ENCODE assay signal across 12 cellular contexts in the genomic region with DNA sequence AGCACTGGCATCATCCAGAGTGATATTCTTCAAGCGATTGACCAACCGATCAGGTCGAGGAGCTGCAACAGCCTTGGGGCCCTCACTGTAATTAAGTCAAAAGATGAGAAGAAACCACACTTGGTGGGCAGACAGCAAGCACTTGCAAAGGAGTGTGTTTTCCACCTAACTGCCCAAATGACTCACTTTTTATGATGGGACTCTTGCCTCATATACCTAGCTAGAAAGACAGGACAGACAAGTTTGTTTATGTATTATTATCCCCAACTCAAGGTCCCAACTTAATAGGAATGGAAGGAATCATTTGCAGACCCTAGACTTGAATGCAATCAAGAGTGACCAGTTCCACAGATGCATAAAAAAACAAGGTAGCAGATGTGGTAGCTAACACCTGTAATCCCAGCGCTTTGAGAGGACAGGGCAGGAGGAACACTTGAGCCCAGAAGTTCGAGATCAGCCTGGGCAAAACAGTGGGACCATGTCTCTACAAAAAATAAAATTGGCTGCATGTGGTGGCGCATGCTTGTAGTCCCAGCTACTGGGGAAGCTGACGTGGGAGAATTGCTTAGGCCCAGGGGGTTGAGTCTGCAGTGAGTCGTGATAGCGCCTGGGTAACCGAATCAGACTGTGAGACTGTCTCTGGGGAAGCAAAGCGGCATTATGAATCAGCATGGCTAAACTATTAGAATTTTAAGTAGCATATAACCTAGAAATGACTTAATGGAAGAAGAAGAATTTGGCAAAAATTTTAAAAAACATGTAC. TPM values are rescaled to one million over a fixed set of nuclear protein-coding genes. Genes with fewer than 3 reads are reported as not detected.
DNase-seq lines count a peak whose midpoint lies in the region; ATAC-seq and TF ChIP-seq lines count a peak whose summit lies in the region.
"Had no signal": no experiment of that assay in that cellular context is flagged by ENCODE, and none has a peak within 500 bp of the region (broad histone marks: within the 10 kb centered on the region; RNA-seq: fewer than 3 reads in every experiment).

No MANE protein-coding gene starts in this region.

- no CpG with 5 or more reads among the region's 11 CpGs for WGBS in mesendoderm (ENCODE audit: extremely low coverage, insufficient coverage, low lambda C conversion rate)
- WGBS in H9 (ENCODE audit: extremely low coverage, insufficient read length, low lambda C conversion rate), result no CpG with 5 or more reads among the region's 11 CpGs

- no peak overlapping the region for H3K4ac ChIP-seq in mesendoderm (ENCODE audit: low read depth, low read length)
- H3K4ac ChIP-seq in H9 (ENCODE audit: low read depth, low read length), result no peak overlapping the region

- H2BK5ac ChIP-seq in mesendoderm (ENCODE audit: low read length), result no peak overlapping the region
- no peak overlapping the region for H2BK5ac ChIP-seq in H9 (ENCODE audit: insufficient read length, low read length)

- POLR2A ChIA-PET in Caco-2 (lab: Charles Lee), result no interaction called here

- H2BK120ac ChIP-seq in mesendoderm (ENCODE audit: low read depth, low read length) (no peak overlapping the region), H9 (ENCODE audit: low read depth, low read length, poor library complexity, severe bottlenecking) (no peak overlapping the region)

- H3K4me2 ChIP-seq in osteoblast (ENCODE audit: insufficient read depth, low read length) (peak overlapping the region; percentile 7), mesendoderm (ENCODE audit: low read length) (no peak overlapping the region), H9 (ENCODE audit: insufficient read depth, insufficient read length, low read length) (no peak overlapping the region)

- intact Hi-C loops in Caco-2 (cut with micrococcal nuclease; ENCODE audit: unreplicated experiment), result no loop called here

- no peak overlapping the region for H4K91ac ChIP-seq in H9 (ENCODE audit: insufficient read length, low read depth, low read length)

- H3K9me3 Mint-ChIP-seq in Caco-2 (ENCODE audit: unreplicated experiment) (no peaks in the 10 kb centered on the region), H9 (no peaks in the 10 kb centered on the region)

- H2BK20ac ChIP-seq in H9 (ENCODE audit: low read depth, low read length, poor library complexity, severe bottlenecking), result no peak overlapping the region

- H3K4me1 ChIP-seq in Caco-2 (peaks cover 4% of the 10 kb centered on the region; the same call in 1 of the 2 replicates), osteoblast (ENCODE audit: insufficient read depth, low read length) (peaks cover 32% of the 10 kb centered on the region), mesendoderm (ENCODE audit: control insufficient read depth, low read depth, low read length) (no peaks in the 10 kb centered on the region), H9 (ENCODE audit: insufficient read depth, low read length) (no peaks in the 10 kb centered on the region)

- no peak overlapping the region for H3K56ac ChIP-seq in mesendoderm (ENCODE audit: low read length)
- H3K56ac ChIP-seq in H9 (ENCODE audit: insufficient read length, low read depth, low read length), result no peak overlapping the region

- no peak overlapping the region for H3K4me3 ChIP-seq in Caco-2 (ENCODE audit: low read depth, low read length)
- H3K4me3 ChIP-seq in cardiac fibroblast (replicated peaks in 1 of 2; ENCODE audit: low read depth in 2 of 2, low read length in 2 of 2), result no peak overlapping the region
- H3K4me3 ChIP-seq in osteoblast (ENCODE audit: insufficient read depth, low read length), result no peak overlapping the region
- no peak overlapping the region for H3K4me3 ChIP-seq in mesendoderm (ENCODE audit: low read length)

- H2AK5ac ChIP-seq in mesendoderm (ENCODE audit: low read length), result no peak overlapping the region
- no peak overlapping the region for H2AK5ac ChIP-seq in H9 (ENCODE audit: insufficient read length, low read length)

- BruUV-seq in Caco-2 (replicated peaks; lab: Mats Ljungman, UMichigan), result no TSS peak

- H4K5ac ChIP-seq in mesendoderm (ENCODE audit: low read length) (no peak overlapping the region), H9 (ENCODE audit: insufficient read length, low read depth, low read length) (no peak overlapping the region)

- no peaks in the 10 kb centered on the region for H3K27me3 ChIP-seq in Caco-2 (replicated peaks; ENCODE audit: control insufficient read depth, insufficient read depth, low read length)
- no peaks in the 10 kb centered on the region for H3K27me3 ChIP-seq in osteoblast (ENCODE audit: insufficient read depth, low read length)
- H3K27me3 ChIP-seq in mesendoderm (ENCODE audit: insufficient read depth, low read length, poor library complexity), result no peaks in the 10 kb centered on the region
- no peaks in the 10 kb centered on the region for H3K27me3 ChIP-seq in H9 (ENCODE audit: insufficient read depth, low read length)

- no peak overlapping the region for H3K23ac ChIP-seq in mesendoderm (ENCODE audit: low read length)
- H3K23ac ChIP-seq in H9 (ENCODE audit: insufficient read length, low read depth, low read length), result no peak overlapping the region

- H4K20me1 ChIP-seq in osteoblast (ENCODE audit: insufficient read depth, low read length) (peaks cover 4% of the 10 kb centered on the region), H9 (ENCODE audit: control insufficient read depth, insufficient read depth, insufficient read length) (no peaks in the 10 kb centered on the region)

- H3K27me3 Mint-ChIP-seq in Caco-2 (ENCODE audit: insufficient read depth, unreplicated experiment), result no peaks in the 10 kb centered on the region
- H3K27me3 Mint-ChIP-seq in H9 (ENCODE audit: low read depth), result no peaks in the 10 kb centered on the region

- H3K79me1 ChIP-seq in mesendoderm (ENCODE audit: low read length) (no peaks in the 10 kb centered on the region), H9 (ENCODE audit: insufficient read depth, low read depth, low read length, poor library complexity, severe bottlenecking) (no peaks in the 10 kb centered on the region)

- ATAC-seq in GM19328 (IDR thresholded peaks at IDR 0.05; ENCODE audit: unreplicated experiment), result no peak
- ATAC-seq: HepG2, left ventricle myocardium superior, right cardiac atrium had no signal

- H3K4me3 Mint-ChIP-seq in Caco-2 (ENCODE audit: unreplicated experiment) (no peak overlapping the region), H9 (no peak overlapping the region)

- H4K8ac ChIP-seq in mesendoderm (ENCODE audit: low read depth, low read length), result no peak overlapping the region
- H4K8ac ChIP-seq in H9 (replicated peaks; ENCODE audit: insufficient read length, low read depth, low read length), result no peak overlapping the region

- H3K36me3 Mint-ChIP-seq in Caco-2 (ENCODE audit: insufficient read depth, unreplicated experiment) (peaks cover 67% of the 10 kb centered on the region), H9 (ENCODE audit: insufficient read depth in 1 of 3, low read depth in 3 of 3) (peaks cover 36 to 78% (median 78%) of the 10 kb centered on the region in 3 experiments; a peak in 6 of 7 replicates)

- H2AFZ ChIP-seq in osteoblast (ENCODE audit: low read length) (no peak overlapping the region), H9 (ENCODE audit: low read length) (no peak overlapping the region)

- H3T11ph ChIP-seq in H9 (ENCODE audit: low read length), result no peak overlapping the region

- peaks cover 29% of the 10 kb centered on the region for H3K79me2 ChIP-seq in osteoblast (ENCODE audit: insufficient read depth, low read length)
- peaks cover 12% of the 10 kb centered on the region for H3K79me2 ChIP-seq in mesendoderm (ENCODE audit: control insufficient read depth, insufficient read depth, low read length)
- peaks cover 4% of the 10 kb centered on the region; the same call in 1 of the 2 replicates for H3K79me2 ChIP-seq in H9 (ENCODE audit: insufficient read depth, low read length)

- peak overlapping the region; percentile 91 for H3K27ac ChIP-seq in osteoblast (ENCODE audit: low read depth, low read length)
- no peak overlapping the region for H3K27ac ChIP-seq in mesendoderm (ENCODE audit: low read depth, low read length)
- no peak overlapping the region for H3K27ac ChIP-seq in H9 (ENCODE audit: insufficient read length, low read depth, low read length)

- no peak for TF ChIP-seq CTCF in Caco-2 (IDR thresholded peaks at IDR 0.05; ENCODE audit: insufficient read depth in 1 of 2, low read depth in 1 of 2, low read length in 1 of 2, severe bottlenecking in 1 of 2, unreplicated experiment in 1 of 2)
- TF ChIP-seq CTCF in cardiac fibroblast (IDR thresholded peaks at IDR 0.05; ENCODE audit: low read depth, low read length), result no peak
- TF ChIP-seq CTCF in osteoblast (IDR thresholded peaks at IDR 0.05; ENCODE audit: extremely low read depth, low read depth, low read length), result no peak
- no peak for TF ChIP-seq CTCF in H9 (conservative IDR thresholded peaks at IDR 0.05)

- H3K23me2 ChIP-seq in H9 (ENCODE audit: insufficient read length, low read depth, low read length, poor library complexity, severe bottlenecking), result peaks cover 4% of the 10 kb centered on the region

- no peak overlapping the region for H3K14ac ChIP-seq in H9 (ENCODE audit: insufficient read depth, low read length)

- no peak overlapping the region for H2BK12ac ChIP-seq in H9 (ENCODE audit: insufficient read length, low read depth, low read length)

- CTCF ChIA-PET in Caco-2 (lab: Charles Lee), result no interaction called here

- no peak for DNase-seq in Caco-2
- DNase-seq in MV-4-11 (lab: John Stamatoyannopoulos, UW), result peak; percentile 12
- DNase-seq in cardiac fibroblast (ENCODE audit: low read depth in 2 of 2), result peak; percentile 5 to 82
- peak; percentile 62 for DNase-seq in osteoblast (ENCODE audit: insufficient read length, low spot score, missing footprints)
- DNase-seq in mesendoderm, result no peak
- DNase-seq in H9, result no peak
- DNase-seq in NCI-H187 treated with DMSO at 0.1 percent for 48 hours (lab: John Stamatoyannopoulos, UW), result no peak
- DNase-seq: left ventricle myocardium superior, NCI-H446 treated with DMSO at 0.1 percent for 48 hours, right cardiac atrium had no signal

- peak overlapping the region; percentile 35 for H3K27ac Mint-ChIP-seq in Caco-2 (ENCODE audit: unreplicated experiment)
- H3K27ac Mint-ChIP-seq in H9, result peak overlapping the region in 1 of 3 experiments; percentile 71; a peak in 2 of 7 replicates

- no peak overlapping the region for H3K18ac ChIP-seq in mesendoderm (ENCODE audit: low read length)
- no peak overlapping the region for H3K18ac ChIP-seq in H9 (ENCODE audit: insufficient read length, low read depth, low read length)

- H2BK15ac ChIP-seq in mesendoderm (replicated peaks; ENCODE audit: low read depth) (no peak overlapping the region), H9 (ENCODE audit: low read depth, low read length) (no peak overlapping the region)

- H3K9ac ChIP-seq in mesendoderm (ENCODE audit: low read length) (no peak overlapping the region), H9 (ENCODE audit: extremely low read depth, insufficient read length, low read length) (no peak overlapping the region)

- H3K4me1 Mint-ChIP-seq in Caco-2 (ENCODE audit: low read depth, unreplicated experiment) (no peaks in the 10 kb centered on the region), H9 (peaks cover 9 to 14% of the 10 kb centered on the region in 2 experiments)

- H3K9me3 ChIP-seq in Caco-2 (no peaks in the 10 kb centered on the region), osteoblast (ENCODE audit: low read depth, low read length) (no peaks in the 10 kb centered on the region), H9 (ENCODE audit: control insufficient read depth, low read depth, low read length) (no peaks in the 10 kb centered on the region)

- H3K36me3 ChIP-seq in Caco-2 (ENCODE audit: control insufficient read depth, insufficient read depth, low read length), result no peaks in the 10 kb centered on the region
- H3K36me3 ChIP-seq in osteoblast (ENCODE audit: insufficient read depth, low read length), result peaks cover 75% of the 10 kb centered on the region
- peaks cover 7% of the 10 kb centered on the region for H3K36me3 ChIP-seq in mesendoderm (ENCODE audit: control insufficient read depth, insufficient read depth, low read length)

RNA-seq across cellular contexts. Expression of gene NRAS, which starts 2.3 kb away (rescaled TPM):
- 38.2 and 39.9 TPM in 2 replicates for total RNA-seq in Caco-2 (2022)
- total RNA-seq in osteoblast, result 62.2 and 67.0 TPM in 2 replicates
- polyA plus RNA-seq in mesendoderm (2013, experiment 1 of 2), result 69.5 TPM
- polyA plus RNA-seq in mesendoderm (2013, experiment 2 of 2), result 68.1 TPM
- total RNA-seq in H9 (2021), result 72.9 and 73.4 TPM in 2 replicates

RNA-seq across cellular contexts. Expression of gene AMPD1, which starts 23.5 kb away (rescaled TPM):
- total RNA-seq in Caco-2 (2022), result not detected in 2 replicates
- total RNA-seq in osteoblast, result not detected in 2 replicates
- polyA plus RNA-seq in mesendoderm (2013, experiment 1 of 2), result not detected
- polyA plus RNA-seq in mesendoderm (2013, experiment 2 of 2), result not detected
- not detected in 2 replicates for total RNA-seq in H9 (2021)
- total RNA-seq: HepG2, right cardiac atrium had no signal
- polyA plus RNA-seq: HepG2, right cardiac atrium had no signal

RNA-seq across cellular contexts. Expression of gene CSDE1, which starts 38.9 kb away (rescaled TPM):
- 380 and 403 TPM in 2 replicates for total RNA-seq in Caco-2 (2022)
- total RNA-seq in osteoblast, result 573 and 599 TPM in 2 replicates
- polyA plus RNA-seq in mesendoderm (2013, experiment 1 of 2), result 451 TPM
- 450 TPM for polyA plus RNA-seq in mesendoderm (2013, experiment 2 of 2)
- 630 and 645 TPM in 2 replicates for total RNA-seq in H9 (2021)

RNA-seq across cellular contexts. Expression of gene DENND2C, which starts 49.0 kb away (rescaled TPM):
- 1.1 TPM in 2 replicates for total RNA-seq in Caco-2 (2022)
- 8.3 and 8.8 TPM in 2 replicates for total RNA-seq in osteoblast
- 1.3 TPM for polyA plus RNA-seq in mesendoderm (2013, experiment 1 of 2)
- 1.1 TPM for polyA plus RNA-seq in mesendoderm (2013, experiment 2 of 2)
- total RNA-seq in H9 (2021), result 3.4 and 3.6 TPM in 2 replicates

Comparison
In these comparisons a context has a peak if more than half of its experiments do, and no peak if none do; other contexts are left out.
1. DNase-seq: peak in MV-4-11 (single experiment), cardiac fibroblast (2 of 2) and osteoblast (single experiment); none in Caco-2 (0 of 2), mesendoderm (single experiment), H9 (single experiment) and NCI-H187 treated with DMSO at 0.1 percent for 48 hours (single experiment).